In the genomic region with DNA sequence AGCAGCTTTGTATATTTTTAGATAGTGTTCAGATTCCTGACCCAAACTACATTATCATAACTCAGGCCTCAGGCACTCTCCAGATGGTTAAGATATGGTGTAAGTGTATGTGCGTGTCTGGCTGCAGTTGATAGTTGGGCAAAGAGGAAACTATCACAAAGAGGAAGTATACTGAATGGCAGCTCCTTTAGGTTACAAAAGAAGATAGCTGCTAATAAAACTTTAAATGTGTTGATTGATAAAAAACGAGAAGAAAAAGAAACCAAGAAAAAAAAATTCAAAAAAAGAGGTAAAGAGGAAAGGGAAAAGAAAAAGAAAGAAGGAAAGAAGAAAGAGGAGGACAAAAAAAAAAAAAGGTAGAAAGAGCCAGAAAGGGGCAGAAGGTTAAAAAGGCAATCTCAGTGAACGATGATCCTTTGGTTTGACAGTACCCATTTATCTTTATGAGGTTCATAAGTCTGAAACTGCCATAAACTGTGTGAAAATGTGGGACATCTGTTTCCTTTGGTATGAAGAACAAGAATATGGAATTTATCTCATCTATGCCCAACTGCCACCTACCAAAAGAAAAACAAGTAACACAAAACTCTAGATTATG, we compare ENCODE assay signal across 8 cellular contexts. TPM values are rescaled to one million over a fixed set of nuclear protein-coding genes. Genes with fewer than 3 reads are reported as not detected.
A peak's percentile ranks its signal among the peaks of the same experiment; 100 is the strongest.
DNase-seq lines count a peak whose midpoint lies in the region; ATAC-seq and TF ChIP-seq lines count a peak whose summit lies in the region.

No MANE protein-coding gene starts in this region.

- ATAC-seq in GM21723 (IDR thresholded peaks at IDR 0.05; ENCODE audit: unreplicated experiment), result peak; percentile 64

- TF ChIP-seq CTCF in fibroblast of the aortic adventitia (IDR thresholded peaks at IDR 0.05; ENCODE audit: insufficient read depth, low read length), result no peak

- no peak overlapping the region for H3K4me3 ChIP-seq in fibroblast of the aortic adventitia (ENCODE audit: low read depth, low read length)

- DNase-seq in DMS 273 treated with DMSO at 0.1 percent for 48 hours (lab: John Stamatoyannopoulos, UW), result peak; percentile 12
- peak; percentile 23 for DNase-seq in NCI-H1048 (lab: John Stamatoyannopoulos, UW)
- peak; percentile 64 for DNase-seq in fibroblast of the aortic adventitia (ENCODE audit: low read depth)
- DNase-seq in activated naive CD4-positive, alpha-beta T cell treated with Interleukin-2 at 50 U/mL for 16 hours, result no peak
- no peak for DNase-seq in middle frontal gyrus (ENCODE audit: extremely low spot score, low spot score)
- no peak for DNase-seq in NCI-H1436 (lab: John Stamatoyannopoulos, UW)
- no peak for DNase-seq in activated CD4-positive, alpha-beta T cell treated with anti-CD3 and anti-CD28 coated beads for 1 hour

RNA-seq across cellular contexts. Expression of gene TAOK3, which starts 42.2 kb away (rescaled TPM):
- total RNA-seq in fibroblast of the aortic adventitia (ENCODE audit: low replicate concordance), result 27.8 and 61.2 TPM in 2 replicates

RNA-seq across cellular contexts. Expression of gene SUDS3, which starts 45.8 kb away (rescaled TPM):
- total RNA-seq in fibroblast of the aortic adventitia (ENCODE audit: low replicate concordance), result 29.0 and 36.4 TPM in 2 replicates

Comparison
In these comparisons a context has a peak if more than half of its experiments do, and no peak if none do; other contexts are left out.
1. DNase-seq: peak in DMS 273 treated with DMSO at 0.1 percent for 48 hours (single experiment), NCI-H1048 (single experiment) and fibroblast of the aortic adventitia (single experiment); none in activated naive CD4-positive, alpha-beta T cell treated with Interleukin-2 at 50 U/mL for 16 hours (single experiment), middle frontal gyrus (single experiment), NCI-H1436 (single experiment) and activated CD4-positive, alpha-beta T cell treated with anti-CD3 and anti-CD28 coated beads for 1 hour (single experiment).